In the genomic region with DNA sequence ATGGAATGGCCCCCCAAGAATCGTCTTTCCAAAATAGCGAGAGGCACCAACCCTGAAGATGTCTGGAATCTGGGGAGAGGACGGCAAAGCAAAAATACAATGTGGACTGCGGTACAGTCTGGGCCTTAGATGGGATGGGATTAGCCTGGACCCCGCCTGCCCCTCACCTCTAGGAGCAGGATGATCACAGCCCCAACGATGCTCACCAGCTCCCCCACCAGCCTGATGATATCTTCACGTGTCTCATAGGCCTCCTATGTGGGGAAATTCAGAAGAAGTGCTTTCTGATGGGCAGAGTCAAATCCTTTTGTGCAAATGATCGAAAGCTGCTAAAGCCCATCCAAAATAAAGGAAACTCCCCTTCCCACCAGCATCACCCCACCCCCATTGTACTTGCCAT, we compare ENCODE assay signal across 26 cellular contexts. TPM values are rescaled to one million over a fixed set of nuclear protein-coding genes. Genes with fewer than 3 reads are reported as not detected.
DNase-seq lines count a peak whose midpoint lies in the region; ATAC-seq, FAIRE-seq and TF ChIP-seq lines count a peak whose summit lies in the region.
"Had no signal": no experiment of that assay in that cellular context is flagged by ENCODE, and none has a peak within 500 bp of the region (broad histone marks: within the 10 kb centered on the region; RNA-seq: fewer than 3 reads in every experiment).

No MANE protein-coding gene starts in this region.

- H3K4me2 ChIP-seq in Karpas-422 (ENCODE audit: low read depth, low read length, poor library complexity, severe bottlenecking) (no peak overlapping the region), K562 (ENCODE audit: insufficient read depth, low read length) (no peak overlapping the region)
- H3K4me2 ChIP-seq: A549; BLaER1 treated with 17β-estradiol and CSF1 and Interleukin-3, amounts not matched to agents 10 nM and 100 nM had no signal

- H4K20me1 ChIP-seq in Karpas-422 (ENCODE audit: insufficient read depth, low read depth, low read length) (no peaks in the 10 kb centered on the region), K562 (replicated peaks; ENCODE audit: control insufficient read depth, insufficient read depth, low read length) (no peaks in the 10 kb centered on the region)
- H4K20me1 ChIP-seq: BLaER1 treated with 17β-estradiol and CSF1 and Interleukin-3, amounts not matched to agents 10 nM and 100 nM had no signal

- H3K4me3 ChIP-seq in Karpas-422 (ENCODE audit: low read length) (no peak overlapping the region), K562 (no peak overlapping the region)
- H3K4me3 ChIP-seq: A549; BLaER1 treated with 17β-estradiol and CSF1 and Interleukin-3, amounts not matched to agents 10 nM and 100 nM; GM23248; HAP-1 had no signal

- POLR2A ChIA-PET in K562 (lab: Yijun Ruan, JAX) = interaction anchor here (0.8 kb wide), 1 partner anchor 13 kb away, joined by 3 read pairs; no protein-coding TSS in a partner anchor

- H3K9ac ChIP-seq in Karpas-422 (ENCODE audit: low read length) = no peak overlapping the region
- no peak overlapping the region for H3K9ac ChIP-seq in K562 (ENCODE audit: insufficient read depth in 1 of 2, low read depth in 2 of 2, low read length in 2 of 2)
- H3K9ac ChIP-seq: BLaER1 treated with 17β-estradiol and CSF1 and Interleukin-3, amounts not matched to agents 10 nM and 100 nM; GM23248 had no signal

- peaks cover 48% of the 10 kb centered on the region for H3K27me3 Mint-ChIP-seq in stimulated activated memory B cell treated with anti-CD40 and anti-IgM and Interleukin-4, amounts not matched to agents 10 μg/mL and 1 μg/mL and 100 μg/mL, for 72 hours

- no peaks in the 10 kb centered on the region for H3K9me2 ChIP-seq in Karpas-422 (replicated peaks; ENCODE audit: insufficient read depth, low read length)

- H2AFZ ChIP-seq in Karpas-422 (ENCODE audit: low read length) (no peak overlapping the region), K562 (ENCODE audit: low read depth, low read length) (no peak overlapping the region)
- H2AFZ ChIP-seq: GM23248 had no signal

- peak; percentile 31 for DNase-seq in Karpas-422
- DNase-seq in K562 (ENCODE audit: extremely low read depth in 1 of 4, low spot score in 3 of 4) = no peak
- DNase-seq in islet precursor cell = peak; percentile 20
- DNase-seq in GDM1 (lab: John Stamatoyannopoulos, UW) = no peak
- DNase-seq in foreskin keratinocyte = no peak
- no peak for DNase-seq in OCI-M1 (lab: John Stamatoyannopoulos, UW)
- DNase-seq: 8988T; ACHN; AML-193; BE2C; Calu3; CD4-positive, alpha-beta memory T cell; COR-L47; DMS53; DMS79 treated with DMSO at 0.1 percent for 48 hours; GM23248; HFFc6 had no signal

- H3K27ac ChIP-seq in C4-2B = peak overlapping the region; percentile 58; the same call in 1 of the 2 replicates
- H3K27ac ChIP-seq in Karpas-422 (ENCODE audit: low read length) = no peak overlapping the region
- H3K27ac ChIP-seq in K562 (ENCODE audit: extremely low read depth, low read depth, low read length) = no peak overlapping the region
- H3K27ac ChIP-seq in foreskin keratinocyte = no peak overlapping the region
- H3K27ac ChIP-seq: A549; BLaER1 treated with 17β-estradiol and CSF1 and Interleukin-3, amounts not matched to agents 10 nM and 100 nM; GM23248 had no signal

- no peaks in the 10 kb centered on the region for H3K27me3 ChIP-seq in Karpas-422 (ENCODE audit: low read length)
- peaks cover 8 to 48% of the 10 kb centered on the region in 2 experiments; a peak in 4 of 5 replicates for H3K27me3 ChIP-seq in K562 (ENCODE audit: control insufficient read depth in 2 of 2, insufficient read depth in 2 of 2, low read length in 2 of 2)
- no peaks in the 10 kb centered on the region for H3K27me3 ChIP-seq in foreskin keratinocyte
- H3K27me3 ChIP-seq: BE2C; BLaER1 treated with 17β-estradiol and CSF1 and Interleukin-3, amounts not matched to agents 10 nM and 100 nM had no signal

- TF ChIP-seq RAD21 in K562 (CRISPR knock-in tag; conservative IDR thresholded peaks at IDR 0.05 in 1 of 2, IDR thresholded peaks at IDR 0.05 in 1 of 2) = no peak

- no peak overlapping the region for H3K4me3 Mint-ChIP-seq in stimulated activated memory B cell treated with anti-CD40 and anti-IgM and Interleukin-4, amounts not matched to agents 10 μg/mL and 1 μg/mL and 100 μg/mL, for 72 hours
- H3K4me3 Mint-ChIP-seq: CD4-positive, alpha-beta memory T cell; HFFc6 had no signal

- no peaks in the 10 kb centered on the region for H3K9me1 ChIP-seq in K562 (ENCODE audit: control insufficient read depth, insufficient read depth, low read length)

- no peak overlapping the region for H3K27ac Mint-ChIP-seq in stimulated activated memory B cell treated with anti-CD40 and anti-IgM and Interleukin-4, amounts not matched to agents 10 μg/mL and 1 μg/mL and 100 μg/mL, for 72 hours
- H3K27ac Mint-ChIP-seq: CD4-positive, alpha-beta memory T cell; HFFc6 had no signal

- CTCF ChIA-PET in K562 (lab: Yijun Ruan, JAX; ENCODE audit: low intra/inter-chr PET ratio) = no interaction called here

- ATAC-seq in K562 = peak; percentile 35; the same call in 1 of the 3 replicates
- no peak for ATAC-seq in foreskin keratinocyte
- no peak for ATAC-seq in stimulated activated memory B cell treated with anti-CD40 and anti-IgM and Interleukin-4, amounts not matched to agents 10 μg/mL and 1 μg/mL and 100 μg/mL, for 72 hours
- ATAC-seq: A549 had no signal

- FAIRE-seq in K562 (lab: Jason Lieb, UNC) = no peak
- FAIRE-seq: A549, GM12892, H54 had no signal

- H3K4me1 Mint-ChIP-seq in stimulated activated memory B cell treated with anti-CD40 and anti-IgM and Interleukin-4, amounts not matched to agents 10 μg/mL and 1 μg/mL and 100 μg/mL, for 72 hours = no peaks in the 10 kb centered on the region
- H3K4me1 Mint-ChIP-seq: CD4-positive, alpha-beta memory T cell had no signal

- no peaks in the 10 kb centered on the region for H3K9me3 Mint-ChIP-seq in stimulated activated memory B cell treated with anti-CD40 and anti-IgM and Interleukin-4, amounts not matched to agents 10 μg/mL and 1 μg/mL and 100 μg/mL, for 72 hours
- H3K9me3 Mint-ChIP-seq: CD4-positive, alpha-beta memory T cell; HFFc6 had no signal

- WGBS in K562 (ENCODE audit: insufficient coverage, low coverage, missing lambda C conversion rate) = under 1% methylated on average over 8 of the region's 8 CpGs

- intact Hi-C loops in K562 (cut with micrococcal nuclease) = no loop called here

- TF ChIP-seq EP300 in K562 (IDR thresholded peaks at IDR 0.05; ENCODE audit: low read length) = no peak

- in situ Hi-C loops in K562 (cut with MboI) = no loop called here

- H3K4me1 ChIP-seq in Karpas-422 (ENCODE audit: low read length) (no peaks in the 10 kb centered on the region), K562 (replicated peaks in 1 of 2; ENCODE audit: control insufficient read depth in 2 of 2, insufficient read depth in 2 of 2, low read length in 2 of 2) (no peaks in the 10 kb centered on the region), foreskin keratinocyte (no peaks in the 10 kb centered on the region)
- H3K4me1 ChIP-seq: A549, BE2C, HAP-1 had no signal

- TF ChIP-seq POLR2A in K562 (conservative IDR thresholded peaks at IDR 0.05) = no peak

- TF ChIP-seq CTCF in C4-2B (conservative IDR thresholded peaks at IDR 0.05) (no peak), K562 (IDR thresholded peaks at IDR 0.05 in 2 of 3, conservative IDR thresholded peaks at IDR 0.05 in 1 of 3; ENCODE audit: insufficient read depth in 2 of 3, low read depth in 1 of 3, low read length in 3 of 3) (no peak), foreskin keratinocyte (conservative IDR thresholded peaks at IDR 0.05) (no peak)

- H3K36me3 Mint-ChIP-seq in stimulated activated memory B cell treated with anti-CD40 and anti-IgM and Interleukin-4, amounts not matched to agents 10 μg/mL and 1 μg/mL and 100 μg/mL, for 72 hours = no peaks in the 10 kb centered on the region
- H3K36me3 Mint-ChIP-seq: CD4-positive, alpha-beta memory T cell had no signal

- H3K9me3 ChIP-seq in Karpas-422 (ENCODE audit: low read length) = no peaks in the 10 kb centered on the region
- H3K9me3 ChIP-seq in K562 (replicated peaks; ENCODE audit: control insufficient read depth, insufficient read depth, low read depth, low read length) = no peaks in the 10 kb centered on the region
- H3K9me3 ChIP-seq: A549; BE2C; BLaER1 treated with 17β-estradiol and CSF1 and Interleukin-3, amounts not matched to agents 10 nM and 100 nM; HAP-1 had no signal

- H3K79me2 ChIP-seq in Karpas-422 (ENCODE audit: low read length) (no peaks in the 10 kb centered on the region), K562 (ENCODE audit: control insufficient read depth, insufficient read depth, low read length) (no peaks in the 10 kb centered on the region)

- BruUV-seq in K562 (replicated peaks; lab: Mats Ljungman, UMichigan) = no TSS peak

- H3K36me3 ChIP-seq in Karpas-422 (ENCODE audit: insufficient read depth, low read length) = no peaks in the 10 kb centered on the region
- H3K36me3 ChIP-seq in K562 (ENCODE audit: control insufficient read depth, insufficient read depth, low read length) = no peaks in the 10 kb centered on the region
- H3K36me3 ChIP-seq: BE2C; BLaER1 treated with 17β-estradiol and CSF1 and Interleukin-3, amounts not matched to agents 10 nM and 100 nM; HAP-1 had no signal

RNA-seq across cellular contexts. Expression of gene TRPV5, which starts 18.2 kb away (rescaled TPM):
- total RNA-seq in Karpas-422 (2014; rRNA removed; shearing (Covaris generic); ENCODE audit: low replicate concordance) = not detected in 2 replicates
- total RNA-seq in K562 (2011; cell fraction: chromatin; rRNA removed; ENCODE audit: low replicate concordance) = 0.56 and 0.74 TPM in 2 replicates
- 0.17 and 0.26 TPM in 2 replicates for total RNA-seq in K562 (2011; cell fraction: nucleolus; rRNA removed)
- total RNA-seq in K562 (2011; cell fraction: nucleoplasm; rRNA removed) = 0.44 and 1.1 TPM in 2 replicates
- total RNA-seq in K562 (2014; rRNA removed) = not detected in 2 replicates
- total RNA-seq in K562 (2014; rRNA removed; fragmentation: Illumina TruSeq; extraction: Trizol) = not detected in 2 replicates
- total RNA-seq in K562 (2015; rRNA removed; fragmentation: Illumina TruSeq; extraction: Trizol) = not detected in 2 replicates
- not detected in 2 replicates for total RNA-seq in K562 (2021)
- polyA plus RNA-seq in K562 (2011; rRNA removed) = 0.12 TPM in 1 of 2 replicates, not detected in the other
- 0.03 TPM in 1 of 2 replicates, not detected in the other for polyA plus RNA-seq in K562 (2011; cell fraction: cytosol; rRNA removed)
- 0.36 and 0.60 TPM in 2 replicates for polyA plus RNA-seq in K562 (2011; cell fraction: nucleus; rRNA removed)
- polyA plus RNA-seq in K562 (2012) = 0.08 TPM in 1 of 2 replicates, not detected in the other
- polyA plus RNA-seq in K562 (2014; fragmentation: Illumina TruSeq; extraction: Trizol) = 0.04 TPM in 1 of 2 replicates, not detected in the other
- not detected for polyA plus RNA-seq in K562 (2014; fragmentation: Nextera tagmentation; extraction: Ambion mirVana)
- polyA plus RNA-seq in K562 (2014; rRNA removed) = not detected in 2 replicates
- 0.27 TPM in 1 of 2 replicates, not detected in the other for polyA minus RNA-seq in K562 (2011; rRNA and poly(A)+ RNA removed)
- polyA minus RNA-seq in K562 (2011; cell fraction: cytosol; rRNA and poly(A)+ RNA removed) = not detected in 2 replicates
- 0.13 and 0.22 TPM in 2 replicates for polyA minus RNA-seq in K562 (2011; cell fraction: nucleus; rRNA and poly(A)+ RNA removed)
- not detected in 2 replicates for total RNA-seq in foreskin keratinocyte
- not detected in 2 replicates for polyA plus RNA-seq in foreskin keratinocyte
- total RNA-seq: Calu3; CD4-positive, alpha-beta memory T cell; G401; GM23248; HFFc6 had no signal
- polyA plus RNA-seq: A549; CD4-positive, alpha-beta memory T cell; GM23248 had no signal

RNA-seq across cellular contexts. Expression of gene LLCFC1, which starts 24.0 kb away (rescaled TPM):
- total RNA-seq in Karpas-422 (2014; rRNA removed; shearing (Covaris generic); ENCODE audit: low replicate concordance) = not detected in 2 replicates
- total RNA-seq in K562 (2011; cell fraction: chromatin; rRNA removed; ENCODE audit: low replicate concordance) = not detected in 2 replicates
- not detected in 2 replicates for total RNA-seq in K562 (2011; cell fraction: nucleolus; rRNA removed)
- not detected in 2 replicates for total RNA-seq in K562 (2011; cell fraction: nucleoplasm; rRNA removed)
- not detected in 2 replicates for total RNA-seq in K562 (2014; rRNA removed)
- total RNA-seq in K562 (2014; rRNA removed; fragmentation: Illumina TruSeq; extraction: Trizol) = not detected in 2 replicates
- total RNA-seq in K562 (2015; rRNA removed; fragmentation: Illumina TruSeq; extraction: Trizol) = not detected in 2 replicates
- total RNA-seq in K562 (2021) = not detected in 2 replicates
- polyA plus RNA-seq in K562 (2011; rRNA removed) = not detected in 2 replicates
- polyA plus RNA-seq in K562 (2011; cell fraction: cytosol; rRNA removed) = not detected in 2 replicates
- not detected in 2 replicates for polyA plus RNA-seq in K562 (2011; cell fraction: nucleus; rRNA removed)
- 0.20 and 0.55 TPM in 2 replicates for polyA plus RNA-seq in K562 (2012)
- polyA plus RNA-seq in K562 (2014; fragmentation: Illumina TruSeq; extraction: Trizol) = not detected in 2 replicates
- polyA plus RNA-seq in K562 (2014; fragmentation: Nextera tagmentation; extraction: Ambion mirVana) = not detected
- polyA plus RNA-seq in K562 (2014; rRNA removed) = not detected in 2 replicates
- polyA minus RNA-seq in K562 (2011; rRNA and poly(A)+ RNA removed) = not detected in 2 replicates
- not detected in 2 replicates for polyA minus RNA-seq in K562 (2011; cell fraction: cytosol; rRNA and poly(A)+ RNA removed)
- not detected in 2 replicates for polyA minus RNA-seq in K562 (2011; cell fraction: nucleus; rRNA and poly(A)+ RNA removed)
- not detected in 2 replicates for total RNA-seq in foreskin keratinocyte
- polyA plus RNA-seq in foreskin keratinocyte = not detected in 2 replicates
- total RNA-seq: Calu3; CD4-positive, alpha-beta memory T cell; Daoy; G401; GM23248; HFFc6 had no signal
- polyA plus RNA-seq: A549; CD4-positive, alpha-beta memory T cell; GM23248 had no signal

RNA-seq across cellular contexts. Expression of gene TRPV6, which starts 29.8 kb away (rescaled TPM):
- 0.07 TPM in 1 of 2 replicates, not detected in the other for total RNA-seq in Karpas-422 (2014; rRNA removed; shearing (Covaris generic); ENCODE audit: low replicate concordance)
- total RNA-seq in K562 (2011; cell fraction: chromatin; rRNA removed; ENCODE audit: low replicate concordance) = 2.1 and 5.6 TPM in 2 replicates
- total RNA-seq in K562 (2011; cell fraction: nucleolus; rRNA removed) = 3.2 and 3.3 TPM in 2 replicates
- 2.2 and 2.7 TPM in 2 replicates for total RNA-seq in K562 (2011; cell fraction: nucleoplasm; rRNA removed)
- 0.04 and 0.36 TPM in 2 replicates for total RNA-seq in K562 (2014; rRNA removed)
- 0.11 and 0.51 TPM in 2 replicates for total RNA-seq in K562 (2014; rRNA removed; fragmentation: Illumina TruSeq; extraction: Trizol)
- total RNA-seq in K562 (2015; rRNA removed; fragmentation: Illumina TruSeq; extraction: Trizol) = 0.04 and 0.11 TPM in 2 replicates
- total RNA-seq in K562 (2021) = 0.18 and 0.81 TPM in 2 replicates
- 0.08 and 0.37 TPM in 2 replicates for polyA plus RNA-seq in K562 (2011; rRNA removed)
- polyA plus RNA-seq in K562 (2011; cell fraction: cytosol; rRNA removed) = 0.19 and 0.33 TPM in 2 replicates
- 3.7 and 4.0 TPM in 2 replicates for polyA plus RNA-seq in K562 (2011; cell fraction: nucleus; rRNA removed)
- polyA plus RNA-seq in K562 (2012) = 0.59 and 13.5 TPM in 2 replicates
- 0.25 and 0.26 TPM in 2 replicates for polyA plus RNA-seq in K562 (2014; fragmentation: Illumina TruSeq; extraction: Trizol)
- under 1 TPM; 0.04 to 0.06 TPM for polyA plus RNA-seq in K562 (2014; fragmentation: Nextera tagmentation; extraction: Ambion mirVana)
- polyA plus RNA-seq in K562 (2014; rRNA removed) = 0.22 and 0.32 TPM in 2 replicates
- polyA minus RNA-seq in K562 (2011; rRNA and poly(A)+ RNA removed) = 0.36 and 0.46 TPM in 2 replicates
- polyA minus RNA-seq in K562 (2011; cell fraction: cytosol; rRNA and poly(A)+ RNA removed) = not detected in 2 replicates
- polyA minus RNA-seq in K562 (2011; cell fraction: nucleus; rRNA and poly(A)+ RNA removed) = 0.89 and 0.94 TPM in 2 replicates
- 0.07 and 0.24 TPM in 2 replicates for total RNA-seq in foreskin keratinocyte
- 0.09 and 0.17 TPM in 2 replicates for polyA plus RNA-seq in foreskin keratinocyte
- total RNA-seq: CD4-positive, alpha-beta memory T cell; Daoy; G401; GM23248; HFFc6 had no signal
- polyA plus RNA-seq: A549, GM23248 had no signal

RNA-seq across cellular contexts. Expression of gene KEL, which starts 46.8 kb away (rescaled TPM):
- 0.36 TPM in 1 of 2 replicates, not detected in the other for total RNA-seq in Karpas-422 (2014; rRNA removed; shearing (Covaris generic); ENCODE audit: low replicate concordance)
- total RNA-seq in K562 (2011; cell fraction: chromatin; rRNA removed; ENCODE audit: low replicate concordance) = 113 and 184 TPM in 2 replicates
- 129 and 133 TPM in 2 replicates for total RNA-seq in K562 (2011; cell fraction: nucleolus; rRNA removed)
- 107 and 122 TPM in 2 replicates for total RNA-seq in K562 (2011; cell fraction: nucleoplasm; rRNA removed)
- total RNA-seq in K562 (2014; rRNA removed) = 15.9 and 22.0 TPM in 2 replicates
- total RNA-seq in K562 (2014; rRNA removed; fragmentation: Illumina TruSeq; extraction: Trizol) = 19.2 and 19.3 TPM in 2 replicates
- total RNA-seq in K562 (2015; rRNA removed; fragmentation: Illumina TruSeq; extraction: Trizol) = 22.2 and 25.5 TPM in 2 replicates
- 28.7 and 34.3 TPM in 2 replicates for total RNA-seq in K562 (2021)
- polyA plus RNA-seq in K562 (2011; rRNA removed) = 47.4 and 72.0 TPM in 2 replicates
- 33.6 and 44.4 TPM in 2 replicates for polyA plus RNA-seq in K562 (2011; cell fraction: cytosol; rRNA removed)
- polyA plus RNA-seq in K562 (2011; cell fraction: nucleus; rRNA removed) = 361 and 506 TPM in 2 replicates
- polyA plus RNA-seq in K562 (2012) = 25.0 and 47.3 TPM in 2 replicates
- polyA plus RNA-seq in K562 (2014; fragmentation: Illumina TruSeq; extraction: Trizol) = 33.8 and 35.3 TPM in 2 replicates
- 10 to 100 TPM in 1 of 2 experiments, 1 to 10 TPM in 1; 9.0 to 18.9 TPM for polyA plus RNA-seq in K562 (2014; fragmentation: Nextera tagmentation; extraction: Ambion mirVana)
- polyA plus RNA-seq in K562 (2014; rRNA removed) = 33.1 and 36.7 TPM in 2 replicates
- 31.5 and 38.3 TPM in 2 replicates for polyA minus RNA-seq in K562 (2011; rRNA and poly(A)+ RNA removed)
- 14.1 and 24.0 TPM in 2 replicates for polyA minus RNA-seq in K562 (2011; cell fraction: cytosol; rRNA and poly(A)+ RNA removed)
- 85.5 and 91.1 TPM in 2 replicates for polyA minus RNA-seq in K562 (2011; cell fraction: nucleus; rRNA and poly(A)+ RNA removed)
- not detected in 2 replicates for total RNA-seq in foreskin keratinocyte
- polyA plus RNA-seq in foreskin keratinocyte = 0.04 TPM in 1 of 2 replicates, not detected in the other
- total RNA-seq: Calu3, Daoy, G401, GM23248, HFFc6 had no signal
- polyA plus RNA-seq: CD4-positive, alpha-beta memory T cell; GM23248 had no signal

Comparison
In these comparisons a context has a peak if more than half of its experiments do, and no peak if none do; other contexts are left out.
1. DNase-seq: peak in Karpas-422 (single experiment) and islet precursor cell (single experiment); none in K562 (0 of 4), GDM1 (single experiment), foreskin keratinocyte (0 of 2) and OCI-M1 (single experiment).